ENCODE assay signal across 14 cellular contexts in genomic region chr2:37856101-37856751, GRCh38.
A peak's percentile ranks its signal among the peaks of the same experiment; 100 is the strongest.
DNase-seq lines count a peak whose midpoint lies in the region; ATAC-seq and TF ChIP-seq lines count a peak whose summit lies in the region.
"Had no signal": no experiment of that assay in that cellular context is flagged by ENCODE, and none has a peak within 500 bp of the region (broad histone marks: within the 10 kb centered on the region; RNA-seq: fewer than 3 reads in every experiment).

No MANE protein-coding gene starts in this region.

- no peaks in the 10 kb centered on the region for H3K36me3 Mint-ChIP-seq in nephron progenitor cell (ENCODE audit: low read depth)
- peaks cover 0 to 5% (median 3%) of the 10 kb centered on the region in 3 donors for H3K36me3 Mint-ChIP-seq in naive thymus-derived CD8-positive, alpha-beta T cell
- H3K36me3 Mint-ChIP-seq: CD4-positive, alpha-beta memory T cell had no signal

- H3K4me1 Mint-ChIP-seq in nephron progenitor cell, result peaks cover 16% of the 10 kb centered on the region
- peaks cover 0 to 28% (median 10%) of the 10 kb centered on the region in 4 donors for H3K4me1 Mint-ChIP-seq in naive thymus-derived CD8-positive, alpha-beta T cell

- intact Hi-C loops in heart left ventricle (cut with DNase I), result no loop called here

- no peak for TF ChIP-seq EP300 in tibial nerve (IDR thresholded peaks at IDR 0.05)

- H3K36me3 ChIP-seq in heart left ventricle (no peaks in the 10 kb centered on the region), tibial nerve (no peaks in the 10 kb centered on the region)
- H3K36me3 ChIP-seq: pancreas had no signal

- TF ChIP-seq CTCF in heart left ventricle (IDR thresholded peaks at IDR 0.05) (no peak), nephron progenitor cell (IDR thresholded peaks at IDR 0.05) (no peak), tibial nerve (IDR thresholded peaks at IDR 0.05) (no peak)

- peak; percentile 68 to 77 (median 74) for ATAC-seq in heart left ventricle
- no peak for ATAC-seq in naive thymus-derived CD8-positive, alpha-beta T cell

- WGBS in heart left ventricle, 4 donors, result 24 to 43% (median 31%) methylated on average over 7 of the region's 7 CpGs
- WGBS in tibial nerve, 2 donors, result 60 to 71% methylated on average over 7 of the region's 7 CpGs

- no peak overlapping the region for H3K4me3 Mint-ChIP-seq in nephron progenitor cell
- H3K4me3 Mint-ChIP-seq in naive thymus-derived CD8-positive, alpha-beta T cell, result no peak overlapping the region
- H3K4me3 Mint-ChIP-seq: CD4-positive, alpha-beta memory T cell had no signal

- peaks cover 14 to 63% (median 46%) of the 10 kb centered on the region in 12 donors for H3K4me1 ChIP-seq in heart left ventricle
- peaks cover 0 to 47% (median 2%) of the 10 kb centered on the region in 4 donors for H3K4me1 ChIP-seq in tibial nerve

- H3K4me3 ChIP-seq in heart left ventricle (no peak overlapping the region), tibial nerve (no peak overlapping the region)
- H3K4me3 ChIP-seq: pancreas had no signal

- H3K27me3 ChIP-seq in heart left ventricle, result no peaks in the 10 kb centered on the region
- no peaks in the 10 kb centered on the region for H3K27me3 ChIP-seq in tibial nerve
- H3K27me3 ChIP-seq: pancreas had no signal

- H3K27ac Mint-ChIP-seq in nephron progenitor cell, result peak overlapping the region; percentile 78
- H3K27ac Mint-ChIP-seq in naive thymus-derived CD8-positive, alpha-beta T cell, result peak overlapping the region in 1 of 10 donors; percentile 15
- H3K27ac Mint-ChIP-seq: CD4-positive, alpha-beta memory T cell had no signal

- H3K27ac ChIP-seq in heart left ventricle (peak overlapping the region; percentile 47 to 94 (median 84)), tibial nerve (peak overlapping the region; percentile 0 to 67 (median 44))

- peak; percentile 60 for DNase-seq in UCSD-AML1 (lab: John Stamatoyannopoulos, UW; ENCODE audit: unreplicated experiment)
- DNase-seq in heart left ventricle, result peak; percentile 69 to 79 (median 74)
- no peak for DNase-seq in nephron progenitor cell
- no peak for DNase-seq in tibial nerve (ENCODE audit: low spot score in 2 of 2)
- DNase-seq in LoVo (ENCODE audit: low spot score), result no peak
- DNase-seq in naive thymus-derived CD8-positive, alpha-beta T cell, result no peak
- no peak for DNase-seq in iPS-NIHi11 (ENCODE audit: low spot score)
- no peak for DNase-seq in SW480 (ENCODE audit: low spot score)
- DNase-seq: CD4-positive, alpha-beta memory T cell; foreskin fibroblast; NCI-H1417; NCI-H526; pancreas; stimulated activated CD4-positive, alpha-beta T cell treated with anti-CD3 and anti-CD28 coated beads, Interleukin-2, amount 100 ng/mL, for 48 hours had no signal

- H3K9me3 Mint-ChIP-seq in nephron progenitor cell, result peaks cover 13% of the 10 kb centered on the region
- peaks cover 0 to 10% (median 4%) of the 10 kb centered on the region in 9 donors for H3K9me3 Mint-ChIP-seq in naive thymus-derived CD8-positive, alpha-beta T cell

- H3K27me3 Mint-ChIP-seq in nephron progenitor cell (ENCODE audit: low read depth, poor library complexity), result peaks cover 18% of the 10 kb centered on the region
- H3K27me3 Mint-ChIP-seq in naive thymus-derived CD8-positive, alpha-beta T cell, result peaks cover 0 to 9% (median 4%) of the 10 kb centered on the region in 5 donors

- POLR2A ChIA-PET in naive thymus-derived CD8-positive, alpha-beta T cell (lab: Charles Lee), result no interaction called here

- peaks cover 0 to 17% (median 0%) of the 10 kb centered on the region in 12 donors for H3K9me3 ChIP-seq in heart left ventricle
- peaks cover 0 to 16% (median 0%) of the 10 kb centered on the region in 4 donors for H3K9me3 ChIP-seq in tibial nerve
- H3K9me3 ChIP-seq: pancreas had no signal

- TF ChIP-seq POLR2A in heart left ventricle (IDR thresholded peaks at IDR 0.05), result no peak
- no peak for TF ChIP-seq POLR2A in tibial nerve (IDR thresholded peaks at IDR 0.05)

Comparison
In these comparisons a context has a peak if more than half of its experiments do, and no peak if none do; other contexts are left out.
1. DNase-seq: peak in UCSD-AML1 (single experiment) and heart left ventricle (5 of 5); none in nephron progenitor cell (single experiment), tibial nerve (0 of 2), LoVo (single experiment), naive thymus-derived CD8-positive, alpha-beta T cell (0 of 10), iPS-NIHi11 (single experiment) and SW480 (single experiment).
2. ATAC-seq: peak in heart left ventricle (4 of 4); none in naive thymus-derived CD8-positive, alpha-beta T cell (0 of 2).